15 cellular contexts compared by ENCODE assay signal in the genomic region with DNA sequence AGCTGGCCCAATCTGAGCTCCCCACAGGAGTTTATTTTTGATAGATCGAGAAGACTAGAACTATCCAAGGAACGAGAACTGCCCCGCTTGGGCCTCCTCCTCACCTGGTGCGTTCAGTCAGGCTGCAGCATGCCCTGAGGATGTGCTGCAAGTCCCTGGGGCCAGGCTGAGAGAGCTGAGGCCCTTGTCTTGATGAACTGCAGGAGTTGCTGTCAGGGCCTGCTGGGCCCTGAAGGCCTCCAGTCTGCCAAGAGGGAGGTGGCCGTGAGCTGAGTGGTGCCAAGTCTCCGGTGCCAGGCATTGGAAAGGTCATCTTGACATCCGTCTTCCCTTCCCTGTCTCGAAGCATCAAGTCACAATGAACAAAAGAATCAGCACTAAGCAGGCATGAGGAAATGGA.
"Had no signal": no experiment of that assay in that cellular context is flagged by ENCODE, and none has a peak within 500 bp of the region (broad histone marks: within the 10 kb centered on the region; RNA-seq: fewer than 3 reads in every experiment).

No MANE protein-coding gene starts in this region.

- H3K9me3 Mint-ChIP-seq: activated T-helper 1 cell treated with anti-CD3 and anti-CD28 coated beads, Interleukin-12 subunit alpha, Interleukin-12 subunit beta, Interleukin-2, Interleukin-4 antibody, amounts not matched to agents 30 ng/mL and 10 ng/mL and 1 ng/mL, durations not matched to agents 14 hours and 24 hours and 36 hours; nephron; T-helper 1 cell treated with Interleukin-12 subunit alpha and Interleukin-12 subunit beta and Interleukin-4 antibody, amounts not matched to agents 30 μg/mL and 1 μg/mL, for 36 hours; type B pancreatic cell; WTC11 had no signal

- H3K4me3 Mint-ChIP-seq: activated CD8-positive, alpha-beta T cell treated with anti-CD3 and anti-CD28 coated beads, Interleukin-2, amount 10 ng/mL, durations not matched to agents 7 days and 5 days; activated T-helper 1 cell treated with anti-CD3 and anti-CD28 coated beads, Interleukin-12 subunit alpha, Interleukin-12 subunit beta, Interleukin-2, Interleukin-4 antibody, amounts not matched to agents 30 ng/mL and 10 ng/mL and 1 ng/mL, durations not matched to agents 14 hours and 24 hours and 36 hours; nephron; T-helper 1 cell treated with Interleukin-12 subunit alpha and Interleukin-12 subunit beta and Interleukin-4 antibody, amounts not matched to agents 30 μg/mL and 1 μg/mL, for 36 hours; type B pancreatic cell; WTC11 had no signal

- H3K4me2 ChIP-seq: SK-N-SH, smooth muscle cell had no signal

- H3K36me3 Mint-ChIP-seq: WTC11 had no signal

- H3K27me3 Mint-ChIP-seq: type B pancreatic cell had no signal

- H3K27me3 ChIP-seq: ovary had no signal

- H3K9me3 ChIP-seq: ovary, SK-N-SH had no signal

- H3K9ac ChIP-seq: SK-N-SH had no signal

- H3K27ac Mint-ChIP-seq: activated CD8-positive, alpha-beta T cell treated with anti-CD3 and anti-CD28 coated beads, Interleukin-2, amount 10 ng/mL, durations not matched to agents 7 days and 5 days; activated T-helper 1 cell treated with anti-CD3 and anti-CD28 coated beads, Interleukin-12 subunit alpha, Interleukin-12 subunit beta, Interleukin-2, Interleukin-4 antibody, amounts not matched to agents 30 ng/mL and 10 ng/mL and 1 ng/mL, durations not matched to agents 14 hours and 24 hours and 36 hours; nephron; T-helper 1 cell treated with Interleukin-12 subunit alpha and Interleukin-12 subunit beta and Interleukin-4 antibody, amounts not matched to agents 30 μg/mL and 1 μg/mL, for 36 hours; type B pancreatic cell; WTC11 had no signal

- H3K36me3 ChIP-seq: ovary had no signal

- DNase-seq: activated CD4-positive, alpha-beta T cell treated with anti-CD3 and anti-CD28 coated beads for 48 hours; activated CD8-positive, alpha-beta memory T cell treated with anti-CD3 and anti-CD28 coated beads, Interleukin-2, amount 50 U/mL, for 48 hours; activated CD8-positive, alpha-beta T cell treated with anti-CD3 and anti-CD28 coated beads, Interleukin-2, amount 10 ng/mL, durations not matched to agents 7 days and 5 days; activated naive CD4-positive, alpha-beta T cell; central memory CD4-positive, alpha-beta T cell; dermis blood vessel endothelial cell; glutamatergic neuron; ovary; SK-N-SH had no signal

- H3K27ac ChIP-seq: ovary had no signal

- ATAC-seq: activated CD8-positive, alpha-beta T cell treated with anti-CD3 and anti-CD28 coated beads, Interleukin-2, amount 10 ng/mL, durations not matched to agents 7 days and 5 days; WTC11 had no signal

- H3K4me3 ChIP-seq: ovary, smooth muscle cell had no signal
